Comparison of ENCODE assay signal across 1 cellular context in the genomic region with DNA sequence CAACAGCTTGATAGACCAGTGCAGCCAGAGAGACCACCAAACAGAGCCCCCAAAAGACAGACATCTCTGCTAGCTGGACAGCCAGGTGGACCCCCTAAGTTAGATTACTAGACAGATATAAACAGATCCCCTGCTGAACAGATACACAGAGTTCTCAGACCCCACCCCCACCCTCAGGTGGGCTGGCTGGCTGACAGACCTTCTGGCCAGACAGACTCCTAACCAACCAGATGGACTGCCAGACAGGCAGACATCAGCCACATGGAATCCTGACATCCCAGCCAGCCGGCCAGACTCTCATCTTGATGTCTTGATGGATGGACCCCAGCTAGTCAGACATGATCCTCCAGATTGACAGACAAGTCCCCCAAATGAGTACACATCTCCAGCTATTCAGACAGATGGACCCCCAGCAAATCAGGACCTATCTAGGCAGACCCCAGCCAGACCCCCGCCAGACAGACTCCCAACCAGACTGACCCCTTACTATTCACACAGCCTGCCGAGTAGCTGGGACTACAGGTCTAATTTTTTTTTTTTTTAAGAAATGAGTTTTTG.
TF ChIP-seq lines count a peak whose summit lies in the region.

No MANE protein-coding gene starts in this region.

TF ChIP-seq in IMR-90, 13 proteins besides CTCF, POLR2A, EP300 and RAD21 (continued from another document):
- TF ChIP-seq MAFK (IDR thresholded peaks at IDR 0.05; ENCODE audit: low read depth, low read length): no peak
- no peak for TF ChIP-seq RFX5 (IDR thresholded peaks at IDR 0.05; ENCODE audit: low read depth, low read length)
- TF ChIP-seq NFE2L2 (IDR thresholded peaks at IDR 0.05; ENCODE audit: low read depth, low read length): no peak
